In the genomic region with DNA sequence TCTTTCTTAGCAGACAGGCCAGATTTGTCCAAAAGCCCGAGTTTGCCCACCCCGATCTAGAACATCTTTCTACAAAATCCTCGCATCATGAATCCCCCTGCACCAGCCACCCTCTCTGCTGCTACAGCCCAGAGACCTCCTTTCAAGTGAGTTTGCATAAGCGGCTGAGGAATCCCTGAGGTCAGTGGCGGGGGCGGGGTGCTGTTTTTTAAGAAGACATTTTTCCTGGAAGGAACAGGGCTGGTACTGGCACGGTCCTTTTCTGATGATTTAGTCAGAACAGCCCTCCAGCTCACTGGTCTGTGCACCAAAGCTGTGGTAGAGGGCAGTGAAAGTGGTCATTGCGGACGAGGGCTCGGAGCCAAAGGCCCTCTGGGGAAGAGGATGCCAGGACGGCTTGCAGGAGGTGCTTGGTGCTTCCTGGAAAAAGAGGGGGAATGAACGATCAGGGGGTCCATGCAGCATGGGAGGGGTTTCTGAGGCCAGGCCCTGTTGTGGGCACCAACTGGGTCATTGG, we compare ENCODE assay signal across 2 cellular contexts.
TF ChIP-seq lines count a peak whose summit lies in the region.

No MANE protein-coding gene starts in this region.

TF ChIP-seq in GM23338, 12 proteins besides CTCF, POLR2A, EP300 and RAD21 (continues in another document):
- TF ChIP-seq JUNB (IDR thresholded peaks at IDR 0.05; ENCODE audit: unreplicated experiment) (no peak), POLR2AphosphoS5 (IDR thresholded peaks at IDR 0.05; ENCODE audit: low read depth) (no peak), STAT1 (IDR thresholded peaks at IDR 0.05; ENCODE audit: unreplicated experiment) (no peak), EZH2 (IDR thresholded peaks at IDR 0.05; ENCODE audit: low read depth, unreplicated experiment) (no peak), ZNF114 (CRISPR knock-in tag; IDR thresholded peaks at IDR 0.05) (no peak), EZH2phosphoT487 (IDR thresholded peaks at IDR 0.05; ENCODE audit: unreplicated experiment) (no peak)
- TF ChIP-seq, protein P1, sequence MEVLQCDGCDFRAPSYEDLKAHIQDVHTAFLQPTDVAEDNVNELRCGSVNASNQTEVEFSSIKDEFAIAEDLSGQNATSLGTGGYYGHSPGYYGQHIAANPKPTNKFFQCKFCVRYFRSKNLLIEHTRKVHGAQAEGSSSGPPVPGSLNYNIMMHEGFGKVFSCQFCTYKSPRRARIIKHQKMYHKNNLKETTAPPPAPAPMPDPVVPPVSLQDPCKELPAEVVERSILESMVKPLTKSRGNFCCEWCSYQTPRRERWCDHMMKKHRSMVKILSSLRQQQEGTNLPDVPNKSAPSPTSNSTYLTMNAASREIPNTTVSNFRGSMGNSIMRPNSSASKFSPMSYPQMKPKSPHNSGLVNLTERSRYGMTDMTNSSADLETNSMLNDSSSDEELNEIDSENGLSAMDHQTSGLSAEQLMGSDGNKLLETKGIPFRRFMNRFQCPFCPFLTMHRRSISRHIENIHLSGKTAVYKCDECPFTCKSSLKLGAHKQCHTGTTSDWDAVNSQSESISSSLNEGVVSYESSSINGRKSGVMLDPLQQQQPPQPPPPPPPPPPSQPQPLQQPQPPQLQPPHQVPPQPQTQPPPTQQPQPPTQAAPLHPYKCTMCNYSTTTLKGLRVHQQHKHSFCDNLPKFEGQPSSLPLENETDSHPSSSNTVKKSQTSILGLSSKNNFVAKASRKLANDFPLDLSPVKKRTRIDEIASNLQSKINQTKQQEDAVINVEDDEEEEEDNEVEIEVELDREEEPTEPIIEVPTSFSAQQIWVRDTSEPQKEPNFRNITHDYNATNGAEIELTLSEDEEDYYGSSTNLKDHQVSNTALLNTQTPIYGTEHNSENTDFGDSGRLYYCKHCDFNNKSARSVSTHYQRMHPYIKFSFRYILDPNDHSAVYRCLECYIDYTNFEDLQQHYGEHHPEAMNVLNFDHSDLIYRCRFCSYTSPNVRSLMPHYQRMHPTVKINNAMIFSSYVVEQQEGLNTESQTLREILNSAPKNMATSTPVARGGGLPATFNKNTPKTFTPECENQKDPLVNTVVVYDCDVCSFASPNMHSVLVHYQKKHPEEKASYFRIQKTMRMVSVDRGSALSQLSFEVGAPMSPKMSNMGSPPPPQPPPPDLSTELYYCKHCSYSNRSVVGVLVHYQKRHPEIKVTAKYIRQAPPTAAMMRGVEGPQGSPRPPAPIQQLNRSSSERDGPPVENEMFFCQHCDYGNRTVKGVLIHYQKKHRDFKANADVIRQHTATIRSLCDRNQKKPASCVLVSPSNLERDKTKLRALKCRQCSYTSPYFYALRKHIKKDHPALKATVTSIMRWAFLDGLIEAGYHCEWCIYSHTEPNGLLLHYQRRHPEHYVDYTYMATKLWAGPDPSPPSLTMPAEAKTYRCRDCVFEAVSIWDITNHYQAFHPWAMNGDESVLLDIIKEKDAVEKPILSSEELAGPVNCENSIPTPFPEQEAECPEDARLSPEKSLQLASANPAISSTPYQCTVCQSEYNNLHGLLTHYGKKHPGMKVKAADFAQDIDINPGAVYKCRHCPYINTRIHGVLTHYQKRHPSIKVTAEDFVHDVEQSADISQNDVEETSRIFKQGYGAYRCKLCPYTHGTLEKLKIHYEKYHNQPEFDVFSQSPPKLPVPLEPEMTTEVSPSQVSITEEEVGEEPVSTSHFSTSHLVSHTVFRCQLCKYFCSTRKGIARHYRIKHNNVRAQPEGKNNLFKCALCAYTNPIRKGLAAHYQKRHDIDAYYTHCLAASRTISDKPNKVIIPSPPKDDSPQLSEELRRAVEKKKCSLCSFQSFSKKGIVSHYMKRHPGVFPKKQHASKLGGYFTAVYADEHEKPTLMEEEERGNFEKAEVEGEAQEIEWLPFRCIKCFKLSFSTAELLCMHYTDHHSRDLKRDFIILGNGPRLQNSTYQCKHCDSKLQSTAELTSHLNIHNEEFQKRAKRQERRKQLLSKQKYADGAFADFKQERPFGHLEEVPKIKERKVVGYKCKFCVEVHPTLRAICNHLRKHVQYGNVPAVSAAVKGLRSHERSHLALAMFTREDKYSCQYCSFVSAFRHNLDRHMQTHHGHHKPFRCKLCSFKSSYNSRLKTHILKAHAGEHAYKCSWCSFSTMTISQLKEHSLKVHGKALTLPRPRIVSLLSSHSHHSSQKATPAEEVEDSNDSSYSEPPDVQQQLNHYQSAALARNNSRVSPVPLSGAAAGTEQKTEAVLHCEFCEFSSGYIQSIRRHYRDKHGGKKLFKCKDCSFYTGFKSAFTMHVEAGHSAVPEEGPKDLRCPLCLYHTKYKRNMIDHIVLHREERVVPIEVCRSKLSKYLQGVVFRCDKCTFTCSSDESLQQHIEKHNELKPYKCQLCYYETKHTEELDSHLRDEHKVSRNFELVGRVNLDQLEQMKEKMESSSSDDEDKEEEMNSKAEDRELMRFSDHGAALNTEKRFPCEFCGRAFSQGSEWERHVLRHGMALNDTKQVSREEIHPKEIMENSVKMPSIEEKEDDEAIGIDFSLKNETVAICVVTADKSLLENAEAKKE (CRISPR knock-in tag; IDR thresholded peaks at IDR 0.05): no peak
- TF ChIP-seq, protein P2, sequence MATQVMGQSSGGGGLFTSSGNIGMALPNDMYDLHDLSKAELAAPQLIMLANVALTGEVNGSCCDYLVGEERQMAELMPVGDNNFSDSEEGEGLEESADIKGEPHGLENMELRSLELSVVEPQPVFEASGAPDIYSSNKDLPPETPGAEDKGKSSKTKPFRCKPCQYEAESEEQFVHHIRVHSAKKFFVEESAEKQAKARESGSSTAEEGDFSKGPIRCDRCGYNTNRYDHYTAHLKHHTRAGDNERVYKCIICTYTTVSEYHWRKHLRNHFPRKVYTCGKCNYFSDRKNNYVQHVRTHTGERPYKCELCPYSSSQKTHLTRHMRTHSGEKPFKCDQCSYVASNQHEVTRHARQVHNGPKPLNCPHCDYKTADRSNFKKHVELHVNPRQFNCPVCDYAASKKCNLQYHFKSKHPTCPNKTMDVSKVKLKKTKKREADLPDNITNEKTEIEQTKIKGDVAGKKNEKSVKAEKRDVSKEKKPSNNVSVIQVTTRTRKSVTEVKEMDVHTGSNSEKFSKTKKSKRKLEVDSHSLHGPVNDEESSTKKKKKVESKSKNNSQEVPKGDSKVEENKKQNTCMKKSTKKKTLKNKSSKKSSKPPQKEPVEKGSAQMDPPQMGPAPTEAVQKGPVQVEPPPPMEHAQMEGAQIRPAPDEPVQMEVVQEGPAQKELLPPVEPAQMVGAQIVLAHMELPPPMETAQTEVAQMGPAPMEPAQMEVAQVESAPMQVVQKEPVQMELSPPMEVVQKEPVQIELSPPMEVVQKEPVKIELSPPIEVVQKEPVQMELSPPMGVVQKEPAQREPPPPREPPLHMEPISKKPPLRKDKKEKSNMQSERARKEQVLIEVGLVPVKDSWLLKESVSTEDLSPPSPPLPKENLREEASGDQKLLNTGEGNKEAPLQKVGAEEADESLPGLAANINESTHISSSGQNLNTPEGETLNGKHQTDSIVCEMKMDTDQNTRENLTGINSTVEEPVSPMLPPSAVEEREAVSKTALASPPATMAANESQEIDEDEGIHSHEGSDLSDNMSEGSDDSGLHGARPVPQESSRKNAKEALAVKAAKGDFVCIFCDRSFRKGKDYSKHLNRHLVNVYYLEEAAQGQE (IDR thresholded peaks at IDR 0.05; ENCODE audit: unreplicated experiment): no peak
- TF ChIP-seq, protein P3, sequence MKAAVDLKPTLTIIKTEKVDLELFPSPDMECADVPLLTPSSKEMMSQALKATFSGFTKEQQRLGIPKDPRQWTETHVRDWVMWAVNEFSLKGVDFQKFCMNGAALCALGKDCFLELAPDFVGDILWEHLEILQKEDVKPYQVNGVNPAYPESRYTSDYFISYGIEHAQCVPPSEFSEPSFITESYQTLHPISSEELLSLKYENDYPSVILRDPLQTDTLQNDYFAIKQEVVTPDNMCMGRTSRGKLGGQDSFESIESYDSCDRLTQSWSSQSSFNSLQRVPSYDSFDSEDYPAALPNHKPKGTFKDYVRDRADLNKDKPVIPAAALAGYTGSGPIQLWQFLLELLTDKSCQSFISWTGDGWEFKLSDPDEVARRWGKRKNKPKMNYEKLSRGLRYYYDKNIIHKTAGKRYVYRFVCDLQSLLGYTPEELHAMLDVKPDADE (IDR thresholded peaks at IDR 0.05): no peak

TF ChIP-seq in H1, 55 proteins besides CTCF, POLR2A, EP300 and RAD21:
- TF ChIP-seq SP1 (IDR thresholded peaks at IDR 0.05; ENCODE audit: low read depth, low read length): 0 out of 2 replicates have a peak, but pooled peaks have one; percentile 23
- no peak for TF ChIP-seq SIN3A (conservative IDR thresholded peaks at IDR 0.05 in 1 of 2, IDR thresholded peaks at IDR 0.05 in 1 of 2; ENCODE audit: low read depth in 1 of 2, low read length in 2 of 2)
- TF ChIP-seq, protein P4, sequence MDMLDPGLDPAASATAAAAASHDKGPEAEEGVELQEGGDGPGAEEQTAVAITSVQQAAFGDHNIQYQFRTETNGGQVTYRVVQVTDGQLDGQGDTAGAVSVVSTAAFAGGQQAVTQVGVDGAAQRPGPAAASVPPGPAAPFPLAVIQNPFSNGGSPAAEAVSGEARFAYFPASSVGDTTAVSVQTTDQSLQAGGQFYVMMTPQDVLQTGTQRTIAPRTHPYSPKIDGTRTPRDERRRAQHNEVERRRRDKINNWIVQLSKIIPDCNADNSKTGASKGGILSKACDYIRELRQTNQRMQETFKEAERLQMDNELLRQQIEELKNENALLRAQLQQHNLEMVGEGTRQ (IDR thresholded peaks at IDR 0.05; ENCODE audit: low read length): no peak
- TF ChIP-seq, protein P5, sequence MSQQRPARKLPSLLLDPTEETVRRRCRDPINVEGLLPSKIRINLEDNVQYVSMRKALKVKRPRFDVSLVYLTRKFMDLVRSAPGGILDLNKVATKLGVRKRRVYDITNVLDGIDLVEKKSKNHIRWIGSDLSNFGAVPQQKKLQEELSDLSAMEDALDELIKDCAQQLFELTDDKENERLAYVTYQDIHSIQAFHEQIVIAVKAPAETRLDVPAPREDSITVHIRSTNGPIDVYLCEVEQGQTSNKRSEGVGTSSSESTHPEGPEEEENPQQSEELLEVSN (IDR thresholded peaks at IDR 0.05): peak; percentile 59; the same call in 1 of the 2 replicates
- peak; percentile 45; the same call in 1 of the 2 replicates for TF ChIP-seq EGR1 (IDR thresholded peaks at IDR 0.05; ENCODE audit: borderline replicate concordance, low read depth, low read length)
